Comparison of ENCODE assay signal across 21 cellular contexts in the genomic region with DNA sequence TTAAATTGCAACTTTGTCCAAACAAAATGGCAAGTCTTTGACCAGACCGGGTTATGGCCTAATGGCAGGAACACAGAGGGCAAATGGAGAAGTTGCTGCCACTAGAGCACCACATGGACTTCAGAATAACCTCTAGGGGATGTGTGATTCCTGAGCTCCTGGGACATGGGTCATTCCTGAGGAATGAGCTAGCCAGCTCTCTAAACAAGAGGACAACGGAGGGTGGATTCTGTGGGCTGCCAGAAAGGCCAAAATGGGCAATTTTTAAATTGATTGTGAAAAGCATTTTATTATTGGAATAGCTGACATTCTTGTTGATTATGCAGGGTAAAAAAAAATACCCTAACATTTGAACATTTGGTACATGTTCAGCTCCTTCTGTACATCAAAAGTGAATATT.
DNase-seq lines count a peak whose midpoint lies in the region; ATAC-seq, FAIRE-seq and TF ChIP-seq lines count a peak whose summit lies in the region.
"Had no signal": no experiment of that assay in that cellular context is flagged by ENCODE, and none has a peak within 500 bp of the region (broad histone marks: within the 10 kb centered on the region; RNA-seq: fewer than 3 reads in every experiment).

No MANE protein-coding gene starts in this region.

- peaks cover 52% of the 10 kb centered on the region for H3K4me1 ChIP-seq in HepG2 (ENCODE audit: insufficient read depth, low read length)

- TF ChIP-seq RAD21 in HepG2 (CRISPR knock-in tag; IDR thresholded peaks at IDR 0.05) = no peak

- no peak overlapping the region for H3K9ac ChIP-seq in HepG2 (ENCODE audit: insufficient read depth, low read depth, low read length)

- FAIRE-seq in HepG2 (lab: Jason Lieb, UNC) = peak; percentile 21
- FAIRE-seq in GM12892 (lab: Jason Lieb, UNC) = no peak
- FAIRE-seq: colon had no signal

- H2AFZ ChIP-seq in HepG2 (ENCODE audit: low read length) = no peak overlapping the region

- DNase-seq in AG09319 (ENCODE audit: extremely low read depth, low read depth) (peak; percentile 77), LHCN-M2 (ENCODE audit: low read depth) (peak; percentile 67), dermis blood vessel endothelial cell (peak; percentile 27), HepG2 (ENCODE audit: low spot score) (peak; percentile 80), NOMO-1 treated with DMSO at 0.1 percent for 48 hours (lab: John Stamatoyannopoulos, UW; ENCODE audit: unreplicated experiment) (no peak), GM12892 (ENCODE audit: insufficient read length) (no peak)
- DNase-seq: activated CD4-positive, alpha-beta T cell treated with anti-CD3 and anti-CD28 coated beads, Interleukin-2, amount 50 U/mL, for 48 hours; adrenal gland; AML-193; left ventricle myocardium superior; naive thymus-derived CD4-positive, alpha-beta T cell; NCI-H187 treated with DMSO at 0.1 percent for 48 hours; NCI-H510A treated with DMSO at 0.1 percent for 48 hours; posterior cingulate gyrus; spleen; stimulated activated naive CD8-positive, alpha-beta T cell treated with anti-CD3 and anti-CD28 coated beads, Interleukin-15, Interleukin-2, amounts not matched to agents 100 U/mL and 50 U/mL, for 24 hours had no signal

- 18% methylated on average over 2 of the region's 2 CpGs for WGBS in HepG2 (ENCODE audit: low lambda C conversion rate)

- H3K27ac ChIP-seq in HepG2 (ENCODE audit: extremely low read length, insufficient read depth, low read length) = peak overlapping the region; percentile 25
- H3K27ac ChIP-seq: SK-N-MC had no signal

- intact Hi-C loops in HepG2 (cut with micrococcal nuclease; ENCODE audit: unreplicated experiment) = loop anchor here (1.0 kb wide), 1 partner anchor 251 kb away; no protein-coding TSS in a partner anchor

- no peaks in the 10 kb centered on the region for H4K20me1 ChIP-seq in HepG2 (ENCODE audit: insufficient read depth, low read length)

- H3K36me3 ChIP-seq in HepG2 (replicated peaks in 1 of 2; ENCODE audit: control insufficient read depth in 1 of 2, insufficient read depth in 2 of 2, low read length in 2 of 2) = no peaks in the 10 kb centered on the region
- H3K36me3 ChIP-seq: adrenal gland, spleen had no signal

- H3K79me2 ChIP-seq in HepG2 (ENCODE audit: insufficient read depth, low read length) = no peaks in the 10 kb centered on the region

- no peaks in the 10 kb centered on the region for H3K9me3 ChIP-seq in HepG2 (ENCODE audit: low read length)
- H3K9me3 ChIP-seq: adrenal gland, spleen had no signal

- TF ChIP-seq EP300 in HepG2 (IDR thresholded peaks at IDR 0.05; ENCODE audit: low read depth in 2 of 2, low read length in 2 of 2) = 0 out of 4 replicates have a peak, but pooled peaks of 1 of the 2 experiments have one; percentile 18
- no peak for TF ChIP-seq EP300 in HepG2 (CRISPR knock-in tag; IDR thresholded peaks at IDR 0.05; ENCODE audit: borderline replicate concordance)

- no peak overlapping the region for H3K4me3 ChIP-seq in HepG2 (replicated peaks in 1 of 3; ENCODE audit: insufficient read depth in 1 of 3, low read depth in 2 of 3, low read length in 3 of 3)
- H3K4me3 ChIP-seq: adrenal gland, SK-N-MC, spleen had no signal

- H3K4me2 ChIP-seq in HepG2 (ENCODE audit: low read depth, low read length) = no peak overlapping the region; the same call in 1 of the 2 replicates

- H3K27me3 ChIP-seq in HepG2 (ENCODE audit: control insufficient read depth in 1 of 2, insufficient read depth in 2 of 2, low read length in 2 of 2) = no peaks in the 10 kb centered on the region
- H3K27me3 ChIP-seq: adrenal gland, spleen had no signal

- POLR2A ChIA-PET in HepG2 (lab: Yijun Ruan, JAX) = interaction anchor here (0.6 to 4.2 kb wide), 15 partner anchors 9 to 113 kb away, joined by 3 to 27 read pairs (median 6); partner anchors contain the start of gene FZD5

- in situ Hi-C loops in HepG2 (cut with HindIII; ENCODE audit: extremely low pct_ligation_motif_present, low pct_unique_long_range_greater_than_20kb) = no loop called here

- ATAC-seq in HepG2 (peak; percentile 95), GM19452 (IDR thresholded peaks at IDR 0.05; ENCODE audit: unreplicated experiment) (no peak), GM18505 (IDR thresholded peaks at IDR 0.05; ENCODE audit: unreplicated experiment) (no peak)
- ATAC-seq: esophagus mucosa; left ventricle myocardium superior; naive thymus-derived CD4-positive, alpha-beta T cell; stimulated activated naive CD8-positive, alpha-beta T cell treated with anti-CD3 and anti-CD28 coated beads, Interleukin-15, Interleukin-2, amounts not matched to agents 100 U/mL and 50 U/mL, for 24 hours had no signal

- BruUV-seq in HepG2 (replicated peaks; lab: Mats Ljungman, UMichigan) = no TSS peak

- TF ChIP-seq CTCF in AG09319 (IDR thresholded peaks at IDR 0.05; ENCODE audit: low read depth, low read length) (peak; percentile 8), HepG2 (CRISPR knock-in tag; IDR thresholded peaks at IDR 0.05) (peak; percentile 52)

- CTCF ChIA-PET in HepG2 (lab: Yijun Ruan, JAX; ENCODE audit: low intra/inter-chr PET ratio, low total read pairs) = no interaction called here

- TF ChIP-seq POLR2A in HepG2 (IDR thresholded peaks at IDR 0.05; ENCODE audit: insufficient read depth in 1 of 2, low read depth in 2 of 2, low read length in 2 of 2) (no peak), GM12892 (IDR thresholded peaks at IDR 0.05; ENCODE audit: low read depth, low read length) (no peak), GM18505 (IDR thresholded peaks at IDR 0.05; ENCODE audit: borderline replicate concordance, extremely low read depth, insufficient read depth, insufficient read length) (no peak)

TF ChIP-seq in HepG2, 621 proteins besides CTCF, POLR2A, EP300 and RAD21 (continues in another document):
- TF ChIP-seq NR2F2 (IDR thresholded peaks at IDR 0.05; ENCODE audit: borderline replicate concordance, low read depth) = no peak
- TF ChIP-seq SYNCRIP (IDR thresholded peaks at IDR 0.05; ENCODE audit: insufficient read depth, low read depth, low read length) = no peak
- no peak for TF ChIP-seq ATF1 (CRISPR knock-in tag; IDR thresholded peaks at IDR 0.05)
- no peak for TF ChIP-seq TSC22D2 (CRISPR knock-in tag; IDR thresholded peaks at IDR 0.05; ENCODE audit: borderline replicate concordance)
- TF ChIP-seq, protein P1, sequence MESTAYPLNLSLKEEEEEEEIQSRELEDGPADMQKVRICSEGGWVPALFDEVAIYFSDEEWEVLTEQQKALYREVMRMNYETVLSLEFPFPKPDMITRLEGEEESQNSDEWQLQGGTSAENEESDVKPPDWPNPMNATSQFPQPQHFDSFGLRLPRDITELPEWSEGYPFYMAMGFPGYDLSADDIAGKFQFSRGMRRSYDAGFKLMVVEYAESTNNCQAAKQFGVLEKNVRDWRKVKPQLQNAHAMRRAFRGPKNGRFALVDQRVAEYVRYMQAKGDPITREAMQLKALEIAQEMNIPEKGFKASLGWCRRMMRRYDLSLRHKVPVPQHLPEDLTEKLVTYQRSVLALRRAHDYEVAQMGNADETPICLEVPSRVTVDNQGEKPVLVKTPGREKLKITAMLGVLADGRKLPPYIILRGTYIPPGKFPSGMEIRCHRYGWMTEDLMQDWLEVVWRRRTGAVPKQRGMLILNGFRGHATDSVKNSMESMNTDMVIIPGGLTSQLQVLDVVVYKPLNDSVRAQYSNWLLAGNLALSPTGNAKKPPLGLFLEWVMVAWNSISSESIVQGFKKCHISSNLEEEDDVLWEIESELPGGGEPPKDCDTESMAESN (CRISPR knock-in tag; conservative IDR thresholded peaks at IDR 0.05) = no peak
- TF ChIP-seq ZBTB21 (CRISPR knock-in tag; IDR thresholded peaks at IDR 0.05) = no peak
- TF ChIP-seq, protein P2, sequence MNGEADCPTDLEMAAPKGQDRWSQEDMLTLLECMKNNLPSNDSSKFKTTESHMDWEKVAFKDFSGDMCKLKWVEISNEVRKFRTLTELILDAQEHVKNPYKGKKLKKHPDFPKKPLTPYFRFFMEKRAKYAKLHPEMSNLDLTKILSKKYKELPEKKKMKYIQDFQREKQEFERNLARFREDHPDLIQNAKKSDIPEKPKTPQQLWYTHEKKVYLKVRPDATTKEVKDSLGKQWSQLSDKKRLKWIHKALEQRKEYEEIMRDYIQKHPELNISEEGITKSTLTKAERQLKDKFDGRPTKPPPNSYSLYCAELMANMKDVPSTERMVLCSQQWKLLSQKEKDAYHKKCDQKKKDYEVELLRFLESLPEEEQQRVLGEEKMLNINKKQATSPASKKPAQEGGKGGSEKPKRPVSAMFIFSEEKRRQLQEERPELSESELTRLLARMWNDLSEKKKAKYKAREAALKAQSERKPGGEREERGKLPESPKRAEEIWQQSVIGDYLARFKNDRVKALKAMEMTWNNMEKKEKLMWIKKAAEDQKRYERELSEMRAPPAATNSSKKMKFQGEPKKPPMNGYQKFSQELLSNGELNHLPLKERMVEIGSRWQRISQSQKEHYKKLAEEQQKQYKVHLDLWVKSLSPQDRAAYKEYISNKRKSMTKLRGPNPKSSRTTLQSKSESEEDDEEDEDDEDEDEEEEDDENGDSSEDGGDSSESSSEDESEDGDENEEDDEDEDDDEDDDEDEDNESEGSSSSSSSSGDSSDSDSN (CRISPR knock-in tag; IDR thresholded peaks at IDR 0.05) = no peak
- TF ChIP-seq, protein P3, sequence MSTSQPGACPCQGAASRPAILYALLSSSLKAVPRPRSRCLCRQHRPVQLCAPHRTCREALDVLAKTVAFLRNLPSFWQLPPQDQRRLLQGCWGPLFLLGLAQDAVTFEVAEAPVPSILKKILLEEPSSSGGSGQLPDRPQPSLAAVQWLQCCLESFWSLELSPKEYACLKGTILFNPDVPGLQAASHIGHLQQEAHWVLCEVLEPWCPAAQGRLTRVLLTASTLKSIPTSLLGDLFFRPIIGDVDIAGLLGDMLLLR (CRISPR knock-in tag; IDR thresholded peaks at IDR 0.05) = no peak
- TF ChIP-seq, protein P4, sequence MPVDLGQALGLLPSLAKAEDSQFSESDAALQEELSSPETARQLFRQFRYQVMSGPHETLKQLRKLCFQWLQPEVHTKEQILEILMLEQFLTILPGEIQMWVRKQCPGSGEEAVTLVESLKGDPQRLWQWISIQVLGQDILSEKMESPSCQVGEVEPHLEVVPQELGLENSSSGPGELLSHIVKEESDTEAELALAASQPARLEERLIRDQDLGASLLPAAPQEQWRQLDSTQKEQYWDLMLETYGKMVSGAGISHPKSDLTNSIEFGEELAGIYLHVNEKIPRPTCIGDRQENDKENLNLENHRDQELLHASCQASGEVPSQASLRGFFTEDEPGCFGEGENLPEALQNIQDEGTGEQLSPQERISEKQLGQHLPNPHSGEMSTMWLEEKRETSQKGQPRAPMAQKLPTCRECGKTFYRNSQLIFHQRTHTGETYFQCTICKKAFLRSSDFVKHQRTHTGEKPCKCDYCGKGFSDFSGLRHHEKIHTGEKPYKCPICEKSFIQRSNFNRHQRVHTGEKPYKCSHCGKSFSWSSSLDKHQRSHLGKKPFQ (CRISPR knock-in tag; IDR thresholded peaks at IDR 0.05; ENCODE audit: insufficient replicate concordance) = no peak
- TF ChIP-seq NCOA2 (CRISPR knock-in tag; IDR thresholded peaks at IDR 0.05) = peak; percentile 7; the same call in 1 of the 2 replicates
- TF ChIP-seq ZNF878 (CRISPR knock-in tag; IDR thresholded peaks at IDR 0.05) = no peak
- no peak for TF ChIP-seq ZNF772 (CRISPR knock-in tag; IDR thresholded peaks at IDR 0.05)
- no peak for TF ChIP-seq DR1 (CRISPR knock-in tag; IDR thresholded peaks at IDR 0.05)

Comparison
In these comparisons a context has a peak if more than half of its experiments do, and no peak if none do; other contexts are left out.
1. DNase-seq: peak in AG09319 (single experiment), LHCN-M2 (single experiment), dermis blood vessel endothelial cell (single experiment) and HepG2 (single experiment); none in NOMO-1 treated with DMSO at 0.1 percent for 48 hours (single experiment) and GM12892 (single experiment).